8 cellular contexts compared by ENCODE assay signal in genomic region chr10:7819126-7819470, GRCh38. TPM values are rescaled to one million over a fixed set of nuclear protein-coding genes. Genes with fewer than 3 reads are reported as not detected.
DNase-seq lines count a peak whose midpoint lies in the region; ATAC-seq, FAIRE-seq and TF ChIP-seq lines count a peak whose summit lies in the region.

No MANE protein-coding gene starts in this region.

- H3K27ac Mint-ChIP-seq in activated T-helper 2 cell treated with anti-CD3 and anti-CD28 coated beads, Interferon-gamma antibody, Interleukin-2, Interleukin-4, amounts not matched to agents 10 μg/mL and 5 μg/mL and 100 μg/mL, durations not matched to agents 14 hours and 24 hours and 36 hours: peak overlapping the region; percentile 91
- peak overlapping the region; percentile 91 for H3K27ac Mint-ChIP-seq in neural crest cell (ENCODE audit: unreplicated experiment)

- H3K4me1 Mint-ChIP-seq in activated T-helper 2 cell treated with anti-CD3 and anti-CD28 coated beads, Interferon-gamma antibody, Interleukin-2, Interleukin-4, amounts not matched to agents 10 μg/mL and 5 μg/mL and 100 μg/mL, durations not matched to agents 14 hours and 24 hours and 36 hours (ENCODE audit: low read depth): peaks cover 24% of the 10 kb centered on the region
- peaks cover 18% of the 10 kb centered on the region for H3K4me1 Mint-ChIP-seq in neural crest cell

- peaks cover 8% of the 10 kb centered on the region for H3K36me3 Mint-ChIP-seq in activated T-helper 2 cell treated with anti-CD3 and anti-CD28 coated beads, Interferon-gamma antibody, Interleukin-2, Interleukin-4, amounts not matched to agents 10 μg/mL and 5 μg/mL and 100 μg/mL, durations not matched to agents 14 hours and 24 hours and 36 hours (ENCODE audit: low read depth)
- H3K36me3 Mint-ChIP-seq in neural crest cell (ENCODE audit: low read depth): no peaks in the 10 kb centered on the region

- TF ChIP-seq CTCF in GM12865 (IDR thresholded peaks at IDR 0.05; ENCODE audit: insufficient read depth, low read depth, low read length, missing control alignments) (peak; percentile 20), neural crest cell (conservative IDR thresholded peaks at IDR 0.05) (no peak)

- no peak for FAIRE-seq in frontal cortex (lab: Jason Lieb, UNC)

- intact Hi-C loops in activated T-helper 2 cell treated with anti-CD3 and anti-CD28 coated beads, Interferon-gamma antibody, Interleukin-2, Interleukin-4, amounts not matched to agents 10 μg/mL and 5 μg/mL and 100 μg/mL, durations not matched to agents 14 hours and 24 hours and 36 hours (cut with micrococcal nuclease): no loop called here

- peak; percentile 23 for DNase-seq in 8988T
- DNase-seq in GM12865 (ENCODE audit: low read depth): peak; percentile 58
- DNase-seq in NCI-H146 treated with DMSO at 0.1 percent for 48 hours (lab: John Stamatoyannopoulos, UW; ENCODE audit: unreplicated experiment): peak; percentile 38
- DNase-seq in activated T-helper 2 cell treated with anti-CD3 and anti-CD28 coated beads, Interferon-gamma antibody, Interleukin-2, Interleukin-4, amounts not matched to agents 10 μg/mL and 5 μg/mL and 100 μg/mL, durations not matched to agents 14 hours and 24 hours and 36 hours (ENCODE audit: low spot score): no peak
- peak; percentile 28 to 31 for DNase-seq in frontal cortex (ENCODE audit: low spot score in 2 of 2)
- peak; percentile 13 for DNase-seq in neural crest cell (ENCODE audit: low read depth, low spot score)
- DNase-seq in SHP77 treated with DMSO at 0.1 percent for 48 hours (lab: John Stamatoyannopoulos, UW): no peak

- peaks cover 6% of the 10 kb centered on the region for H3K27me3 Mint-ChIP-seq in activated T-helper 2 cell treated with anti-CD3 and anti-CD28 coated beads, Interferon-gamma antibody, Interleukin-2, Interleukin-4, amounts not matched to agents 10 μg/mL and 5 μg/mL and 100 μg/mL, durations not matched to agents 14 hours and 24 hours and 36 hours (ENCODE audit: low read depth)
- H3K27me3 Mint-ChIP-seq in neural crest cell (ENCODE audit: low read depth): peaks cover 40% of the 10 kb centered on the region

- peak overlapping the region; percentile 98 for H3K4me3 Mint-ChIP-seq in activated T-helper 2 cell treated with anti-CD3 and anti-CD28 coated beads, Interferon-gamma antibody, Interleukin-2, Interleukin-4, amounts not matched to agents 10 μg/mL and 5 μg/mL and 100 μg/mL, durations not matched to agents 14 hours and 24 hours and 36 hours (ENCODE audit: low read depth)
- peak overlapping the region; percentile 98 for H3K4me3 Mint-ChIP-seq in neural crest cell

- ATAC-seq in HG02678 (IDR thresholded peaks at IDR 0.05; ENCODE audit: unreplicated experiment): peak; percentile 45

- H3K9me3 Mint-ChIP-seq in activated T-helper 2 cell treated with anti-CD3 and anti-CD28 coated beads, Interferon-gamma antibody, Interleukin-2, Interleukin-4, amounts not matched to agents 10 μg/mL and 5 μg/mL and 100 μg/mL, durations not matched to agents 14 hours and 24 hours and 36 hours: no peaks in the 10 kb centered on the region
- H3K9me3 Mint-ChIP-seq in neural crest cell: no peaks in the 10 kb centered on the region

- H3K4me3 ChIP-seq in GM12865 (ENCODE audit: low read depth, low read length): peak overlapping the region; percentile 83

RNA-seq across cellular contexts. Expression of gene TAF3, which starts 0.8 kb away (rescaled TPM):
- total RNA-seq in activated T-helper 2 cell treated with anti-CD3 and anti-CD28 coated beads, Interferon-gamma antibody, Interleukin-2, Interleukin-4, amounts not matched to agents 10 μg/mL and 5 μg/mL and 100 μg/mL, durations not matched to agents 14 hours and 24 hours and 36 hours: 17.4 and 17.9 TPM in 2 replicates
- total RNA-seq in frontal cortex: 2.4 TPM
- 11.5 and 11.8 TPM in 2 replicates for total RNA-seq in neural crest cell

RNA-seq across cellular contexts. Expression of gene ATP5F1C, which starts 31.1 kb away (rescaled TPM):
- total RNA-seq in activated T-helper 2 cell treated with anti-CD3 and anti-CD28 coated beads, Interferon-gamma antibody, Interleukin-2, Interleukin-4, amounts not matched to agents 10 μg/mL and 5 μg/mL and 100 μg/mL, durations not matched to agents 14 hours and 24 hours and 36 hours: 354 and 403 TPM in 2 replicates
- 422 TPM for total RNA-seq in frontal cortex
- total RNA-seq in neural crest cell: 241 and 245 TPM in 2 replicates

RNA-seq across cellular contexts. Expression of gene KIN, which starts 31.3 kb away (rescaled TPM):
- 9.8 and 12.0 TPM in 2 replicates for total RNA-seq in activated T-helper 2 cell treated with anti-CD3 and anti-CD28 coated beads, Interferon-gamma antibody, Interleukin-2, Interleukin-4, amounts not matched to agents 10 μg/mL and 5 μg/mL and 100 μg/mL, durations not matched to agents 14 hours and 24 hours and 36 hours
- 9.4 TPM for total RNA-seq in frontal cortex
- 14.1 and 17.3 TPM in 2 replicates for total RNA-seq in neural crest cell

Comparison
In these comparisons a context has a peak if more than half of its experiments do, and no peak if none do; other contexts are left out.
1. DNase-seq: peak in 8988T (single experiment), GM12865 (single experiment), NCI-H146 treated with DMSO at 0.1 percent for 48 hours (single experiment), frontal cortex (2 of 2) and neural crest cell (single experiment); none in activated T-helper 2 cell treated with anti-CD3 and anti-CD28 coated beads, Interferon-gamma antibody, Interleukin-2, Interleukin-4, amounts not matched to agents 10 μg/mL and 5 μg/mL and 100 μg/mL, durations not matched to agents 14 hours and 24 hours and 36 hours (single experiment) and SHP77 treated with DMSO at 0.1 percent for 48 hours (single experiment).